20 cellular contexts compared by ENCODE assay signal in the genomic region with DNA sequence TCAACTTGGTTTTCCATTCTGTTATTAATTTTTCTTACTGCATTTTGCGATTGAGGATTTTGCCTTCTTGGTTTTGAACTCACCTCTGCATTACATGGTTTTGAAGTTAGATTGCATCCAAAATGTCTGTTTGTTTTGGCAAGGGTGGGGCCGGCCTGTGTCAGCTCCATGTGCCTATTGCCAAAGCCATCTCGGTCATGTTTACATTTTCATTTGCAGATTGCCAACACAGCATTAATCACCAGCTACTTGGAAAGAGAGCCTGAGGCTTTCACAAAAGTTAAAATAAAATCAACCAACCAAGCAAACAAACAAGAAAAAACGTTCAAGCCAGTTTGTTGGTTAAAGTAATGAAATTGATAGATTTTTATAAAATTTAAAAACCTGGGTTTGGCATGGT.
DNase-seq lines count a peak whose midpoint lies in the region; ATAC-seq, FAIRE-seq and TF ChIP-seq lines count a peak whose summit lies in the region.
"Had no signal": no experiment of that assay in that cellular context is flagged by ENCODE, and none has a peak within 500 bp of the region (broad histone marks: within the 10 kb centered on the region; RNA-seq: fewer than 3 reads in every experiment).

No MANE protein-coding gene starts in this region.

- H3K4me2 ChIP-seq in HepG2 (ENCODE audit: low read depth, low read length), result no peak overlapping the region

- H3K4me3 ChIP-seq in HepG2 (replicated peaks in 1 of 3; ENCODE audit: insufficient read depth in 1 of 3, low read depth in 2 of 3, low read length in 3 of 3), result no peak overlapping the region
- H3K4me3 ChIP-seq: thoracic aorta had no signal

- H3K27ac ChIP-seq in C4-2B (peak overlapping the region; percentile 68; the same call in 1 of the 2 replicates), HepG2 (ENCODE audit: extremely low read length, insufficient read depth, low read length) (no peak overlapping the region), caudate nucleus (ENCODE audit: low read depth, low read length) (no peak overlapping the region)
- H3K27ac ChIP-seq: parathyroid adenoma, thoracic aorta had no signal

- CTCF ChIA-PET in HepG2 (lab: Yijun Ruan, JAX; ENCODE audit: low intra/inter-chr PET ratio, low total read pairs), result no interaction called here

- H2AFZ ChIP-seq in HepG2 (ENCODE audit: low read length), result no peak overlapping the region
- H2AFZ ChIP-seq: parathyroid adenoma had no signal

- H3K27me3 ChIP-seq in HepG2 (ENCODE audit: control insufficient read depth in 1 of 2, insufficient read depth in 2 of 2, low read length in 2 of 2), result peaks cover 0 to 5% of the 10 kb centered on the region in 2 experiments; a peak in 1 of 5 replicates

- peak; percentile 53 to 88 for DNase-seq in NCI-H2081 (lab: John Stamatoyannopoulos, UW)
- peak; percentile 61 for DNase-seq in RPMI7951 (ENCODE audit: low read depth)
- DNase-seq in HepG2 (ENCODE audit: low spot score), result no peak
- no peak for DNase-seq in NCI-H2171 (lab: John Stamatoyannopoulos, UW)
- DNase-seq in putamen (ENCODE audit: low spot score), result no peak
- DNase-seq in caudate nucleus (lab: John Stamatoyannopoulos, UW), result no peak
- DNase-seq: activated CD4-positive, alpha-beta T cell treated with anti-CD3 and anti-CD28 coated beads for 4 hours; CD4-positive, alpha-beta T cell; endodermal cell; HCEC 1CT; NCI-H146; NCI-H510A; T-cell had no signal

- TF ChIP-seq POLR2A in HepG2 (IDR thresholded peaks at IDR 0.05; ENCODE audit: insufficient read depth in 1 of 2, low read depth in 2 of 2, low read length in 2 of 2), result no peak

- BruUV-seq in HepG2 (replicated peaks; lab: Mats Ljungman, UMichigan), result no TSS peak

- H3K4me1 ChIP-seq in HepG2 (ENCODE audit: insufficient read depth, low read length), result peaks cover 7% of the 10 kb centered on the region
- H3K4me1 ChIP-seq: parathyroid adenoma had no signal

- no peak for FAIRE-seq in HepG2 (lab: Jason Lieb, UNC)
- FAIRE-seq: colon had no signal

- TF ChIP-seq EP300 in HepG2 (IDR thresholded peaks at IDR 0.05; ENCODE audit: low read depth in 2 of 2, low read length in 2 of 2) (no peak), HepG2 (CRISPR knock-in tag; IDR thresholded peaks at IDR 0.05; ENCODE audit: borderline replicate concordance) (no peak)

- no peak overlapping the region for H3K9ac ChIP-seq in HepG2 (ENCODE audit: insufficient read depth, low read depth, low read length)
- H3K9ac ChIP-seq: parathyroid adenoma had no signal

- POLR2A ChIA-PET in HepG2 (lab: Yijun Ruan, JAX), result no interaction called here

- H3K36me3 ChIP-seq in HepG2 (replicated peaks in 1 of 2; ENCODE audit: control insufficient read depth in 1 of 2, insufficient read depth in 2 of 2, low read length in 2 of 2), result no peaks in the 10 kb centered on the region
- H3K36me3 ChIP-seq: thoracic aorta had no signal

- no peak for TF ChIP-seq RAD21 in HepG2 (CRISPR knock-in tag; IDR thresholded peaks at IDR 0.05)

- no peaks in the 10 kb centered on the region for H4K20me1 ChIP-seq in HepG2 (ENCODE audit: insufficient read depth, low read length)

- intact Hi-C loops in HepG2 (cut with micrococcal nuclease; ENCODE audit: unreplicated experiment), result no loop called here

- in situ Hi-C loops in HepG2 (cut with HindIII; ENCODE audit: extremely low pct_ligation_motif_present, low pct_unique_long_range_greater_than_20kb), result no loop called here

- TF ChIP-seq CTCF in C4-2B (conservative IDR thresholded peaks at IDR 0.05), result no peak
- TF ChIP-seq CTCF in HepG2 (CRISPR knock-in tag; IDR thresholded peaks at IDR 0.05), result no peak

- H3K79me2 ChIP-seq in HepG2 (ENCODE audit: insufficient read depth, low read length), result no peaks in the 10 kb centered on the region
- H3K79me2 ChIP-seq: parathyroid adenoma had no signal

- H3K9me3 ChIP-seq in HepG2 (ENCODE audit: low read length), result no peaks in the 10 kb centered on the region
- H3K9me3 ChIP-seq: thoracic aorta had no signal

- ATAC-seq in HepG2, result no peak
- ATAC-seq in HG02623 (IDR thresholded peaks at IDR 0.05; ENCODE audit: unreplicated experiment), result no peak
- ATAC-seq: natural killer cell treated with Interleukin-12 subunit alpha and Interleukin-12 subunit beta and Interleukin-15 and Interleukin-18, amount 100 ng/mL, for 72 hours; stimulated activated memory B cell treated with anti-CD40 and anti-IgM and Interleukin-4, amounts not matched to agents 10 μg/mL and 1 μg/mL and 100 μg/mL, for 72 hours; T-cell had no signal

- WGBS in HepG2 (ENCODE audit: low lambda C conversion rate), result 11% methylated on average over 4 of the region's 4 CpGs

TF ChIP-seq in HepG2, 621 proteins besides CTCF, POLR2A, EP300 and RAD21:
- TF ChIP-seq HOXA3 (CRISPR knock-in tag; IDR thresholded peaks at IDR 0.05), result no peak
- TF ChIP-seq MAFK (conservative IDR thresholded peaks at IDR 0.05 in 1 of 2, IDR thresholded peaks at IDR 0.05 in 1 of 2; ENCODE audit: low read length in 2 of 2), result peak; percentile 17 to 48; a peak in 2 of 4 replicates

Comparison
In these comparisons a context has a peak if more than half of its experiments do, and no peak if none do; other contexts are left out.
1. DNase-seq: peak in NCI-H2081 (2 of 2) and RPMI7951 (single experiment); none in HepG2 (single experiment), NCI-H2171 (single experiment), putamen (single experiment) and caudate nucleus (0 of 61).